In the genomic region with DNA sequence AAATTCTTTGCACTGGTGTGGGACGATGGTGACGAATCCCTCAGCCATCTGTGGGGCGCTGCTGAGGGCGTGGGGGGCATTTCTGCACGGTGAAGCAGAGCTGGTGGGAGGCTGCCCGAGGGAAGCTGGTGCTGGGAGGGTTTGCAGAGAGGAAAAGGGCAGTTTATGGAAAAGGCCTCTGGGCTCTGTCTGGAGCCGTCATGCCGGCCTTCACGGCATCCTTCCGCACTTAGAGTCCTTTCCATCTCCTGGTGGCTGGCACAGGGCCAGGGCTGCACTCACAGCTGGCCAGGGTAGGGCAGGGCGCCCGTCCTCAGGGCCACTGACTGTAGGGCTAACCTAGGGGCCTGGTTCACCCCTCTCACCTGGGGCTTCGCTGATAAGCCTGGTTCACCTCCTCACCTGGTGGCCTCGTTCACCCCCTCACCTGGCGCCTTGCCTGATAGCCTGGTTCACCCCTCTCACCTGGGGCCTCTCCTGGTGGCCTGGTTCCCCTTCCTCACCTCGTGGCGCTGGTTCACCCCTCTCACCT, we compare ENCODE assay signal across 11 cellular contexts. TPM values are rescaled to one million over a fixed set of nuclear protein-coding genes. Genes with fewer than 3 reads are reported as not detected.
DNase-seq lines count a peak whose midpoint lies in the region; ATAC-seq, FAIRE-seq and TF ChIP-seq lines count a peak whose summit lies in the region.
"Had no signal": no experiment of that assay in that cellular context is flagged by ENCODE, and none has a peak within 500 bp of the region (broad histone marks: within the 10 kb centered on the region; RNA-seq: fewer than 3 reads in every experiment).

No MANE protein-coding gene starts in this region.

- H3K9ac ChIP-seq in SK-N-SH (peak overlapping the region; percentile 13; the same call in 1 of the 2 replicates), iPS-18a (ENCODE audit: low read length) (no peak overlapping the region)

- TF ChIP-seq CTCF in heart right ventricle (IDR thresholded peaks at IDR 0.05), result no peak
- no peak for TF ChIP-seq CTCF in SK-N-SH (IDR thresholded peaks at IDR 0.05)
- no peak for TF ChIP-seq CTCF in CD14-positive monocyte (IDR thresholded peaks at IDR 0.05)
- TF ChIP-seq CTCF in progenitor cell of endocrine pancreas (IDR thresholded peaks at IDR 0.05; ENCODE audit: unreplicated experiment), result no peak

- H3K27ac ChIP-seq in heart right ventricle, result no peak overlapping the region
- no peak overlapping the region for H3K27ac ChIP-seq in SK-N-SH (ENCODE audit: low read depth in 2 of 2, low read length in 1 of 2)
- no peak overlapping the region for H3K27ac ChIP-seq in iPS-18a (ENCODE audit: low read length)
- H3K27ac ChIP-seq: body of pancreas had no signal

- no peaks in the 10 kb centered on the region for H3F3A ChIP-seq in SK-N-SH (replicated peaks; ENCODE audit: insufficient read depth)

- H3K4me3 Mint-ChIP-seq in CD14-positive monocyte (peak overlapping the region in 1 of 2 donors; percentile 62), progenitor cell of endocrine pancreas (ENCODE audit: low read depth) (no peak overlapping the region)

- 0 out of 2 replicates have a peak overlapping the region, but pooled peaks have one; percentile 45 for H2AFZ ChIP-seq in SK-N-SH (ENCODE audit: low read depth)

- H3K4me1 Mint-ChIP-seq in CD14-positive monocyte, result peaks cover 31% of the 10 kb centered on the region
- H3K4me1 Mint-ChIP-seq in progenitor cell of endocrine pancreas (ENCODE audit: low read depth), result no peaks in the 10 kb centered on the region

- H4K20me1 ChIP-seq in SK-N-SH (ENCODE audit: insufficient read depth), result no peaks in the 10 kb centered on the region

- H3K9me3 ChIP-seq in heart right ventricle (peaks cover 0 to 4% (median 0%) of the 10 kb centered on the region in 11 donors), SK-N-SH (no peaks in the 10 kb centered on the region), iPS-18a (ENCODE audit: control insufficient read depth, low read depth, low read length) (no peaks in the 10 kb centered on the region)
- H3K9me3 ChIP-seq: body of pancreas had no signal

- no peaks in the 10 kb centered on the region for H3K36me3 ChIP-seq in heart right ventricle
- no peaks in the 10 kb centered on the region for H3K36me3 ChIP-seq in SK-N-SH (replicated peaks in 1 of 2; ENCODE audit: control insufficient read depth in 1 of 2, insufficient read depth in 2 of 2, low read length in 1 of 2)
- no peaks in the 10 kb centered on the region for H3K36me3 ChIP-seq in iPS-18a (ENCODE audit: control insufficient read depth, low read depth, low read length)

- H3K9me3 Mint-ChIP-seq in CD14-positive monocyte (peaks cover 0 to 12% (median 3%) of the 10 kb centered on the region in 7 donors), progenitor cell of endocrine pancreas (ENCODE audit: low read depth) (no peaks in the 10 kb centered on the region)

- WGBS in heart right ventricle, 2 donors, result 30 to 36% methylated on average over 16 to 17 of the region's 17 CpGs
- 7% methylated on average over 15 of the region's 17 CpGs for WGBS in SK-N-SH (ENCODE audit: low lambda C conversion rate)

- H3K9me2 ChIP-seq in SK-N-SH, result no peaks in the 10 kb centered on the region

- POLR2A ChIA-PET in SK-N-SH (lab: Yijun Ruan, JAX), result no interaction called here

- ATAC-seq in heart right ventricle (peak in 7 of 8 donors; percentile 14 to 42 (median 32)), Right ventricle myocardium inferior (no peak)
- ATAC-seq: body of pancreas had no signal

- H3K36me3 Mint-ChIP-seq in CD14-positive monocyte, result peaks cover 0 to 3% of the 10 kb centered on the region in 2 donors
- H3K36me3 Mint-ChIP-seq in progenitor cell of endocrine pancreas (ENCODE audit: insufficient read depth), result no peaks in the 10 kb centered on the region

- peak overlapping the region; percentile 93 for H3K4me2 ChIP-seq in SK-N-SH

- H3K4me3 ChIP-seq in heart right ventricle, result peak overlapping the region in 5 of 10 donors; percentile 31 to 45 (median 38)
- H3K4me3 ChIP-seq in SK-N-SH (ENCODE audit: low read depth in 2 of 2, low read length in 1 of 2), result peak overlapping the region; percentile 27 to 50
- peak overlapping the region; percentile 42 for H3K4me3 ChIP-seq in iPS-18a (ENCODE audit: low read length)
- H3K4me3 ChIP-seq: body of pancreas had no signal

- no peak for TF ChIP-seq RAD21 in SK-N-SH (IDR thresholded peaks at IDR 0.05; ENCODE audit: low read length)

- FAIRE-seq in urothelium cell line (lab: Jason Lieb, UNC), result peak; percentile 97

- intact Hi-C loops in heart right ventricle (cut with DNase I), result loop anchor here in 4 of 10 donors (10.0 kb wide), 3 partner anchors 213 to 243 kb away; partner anchors contain the start of gene GRIFIN (in 2 of the 4)
- intact Hi-C loops in Right ventricle myocardium inferior (cut with DNase I), result no loop called here
- intact Hi-C loops in CD14-positive monocyte (cut with micrococcal nuclease), result no loop called here

- H3K27me3 ChIP-seq in heart right ventricle, result peaks cover 0 to 60% (median 52%) of the 10 kb centered on the region in 7 donors
- H3K27me3 ChIP-seq in SK-N-SH (ENCODE audit: insufficient read depth), result peaks cover 21% of the 10 kb centered on the region
- H3K27me3 ChIP-seq in iPS-18a (ENCODE audit: control insufficient read depth, insufficient read depth, low read length), result peaks cover 45% of the 10 kb centered on the region

- H3K4me1 ChIP-seq in heart right ventricle (peaks cover 7 to 33% (median 17%) of the 10 kb centered on the region in 9 donors), SK-N-SH (ENCODE audit: control insufficient read depth in 1 of 2, insufficient read depth in 2 of 2, low read depth in 1 of 2, low read length in 1 of 2) (peaks cover 7 to 16% of the 10 kb centered on the region in 2 experiments; a peak in 3 of 4 replicates), iPS-18a (ENCODE audit: control insufficient read depth, low read depth, low read length) (peaks cover 3% of the 10 kb centered on the region)

- CTCF ChIA-PET in SK-N-SH (lab: Yijun Ruan, JAX), result interaction anchor here (0.7 to 15.8 kb wide), 10 partner anchors 11 to 269 kb away, joined by 3 to 204 read pairs (median 4); no protein-coding TSS in a partner anchor

- no peak overlapping the region for H3K27ac Mint-ChIP-seq in CD14-positive monocyte
- H3K27ac Mint-ChIP-seq in progenitor cell of endocrine pancreas, result no peak overlapping the region

- peak in 1 of 2 donors; percentile 45 for DNase-seq in heart right ventricle
- DNase-seq in Right ventricle myocardium inferior (ENCODE audit: missing footprints), result no peak
- DNase-seq in SK-N-SH, result peak; percentile 93
- peak; percentile 88 for DNase-seq in urothelium cell line (ENCODE audit: low spot score)
- DNase-seq in GM19240 (ENCODE audit: insufficient read length, low spot score), result no peak
- DNase-seq in CD14-positive monocyte (ENCODE audit: low spot score), result no peak
- no peak for DNase-seq in progenitor cell of endocrine pancreas (ENCODE audit: low spot score, unreplicated experiment)
- DNase-seq: activated CD4-positive, alpha-beta T cell treated with anti-CD3 and anti-CD28 coated beads, Interleukin-2, amount 50 U/mL, for 4 hours; NCI-H526 had no signal

- H3K27me3 Mint-ChIP-seq in CD14-positive monocyte (ENCODE audit: low read depth in 3 of 3) (peaks cover 49 to 69% (median 65%) of the 10 kb centered on the region in 3 donors), progenitor cell of endocrine pancreas (peaks cover 46% of the 10 kb centered on the region)

- TF ChIP-seq EP300 in SK-N-SH (IDR thresholded peaks at IDR 0.05; ENCODE audit: borderline replicate concordance in 1 of 2, low read depth in 1 of 2, low read length in 1 of 2), result peak; percentile 36 to 46; a peak in 1 of 4 replicates

- H3K79me2 ChIP-seq in SK-N-SH (ENCODE audit: insufficient read depth), result no peaks in the 10 kb centered on the region

TF ChIP-seq in SK-N-SH, 30 proteins besides CTCF, POLR2A, EP300 and RAD21 (continues in another document):
- TF ChIP-seq RCOR1 (IDR thresholded peaks at IDR 0.05; ENCODE audit: low read length) (peak; percentile 92), USF1 (IDR thresholded peaks at IDR 0.05; ENCODE audit: borderline replicate concordance, low read depth) (no peak), TCF12 (IDR thresholded peaks at IDR 0.05) (peak; percentile 48; the same call in 1 of the 2 replicates), RFX5 (IDR thresholded peaks at IDR 0.05; ENCODE audit: low read length) (no peak), RXRA (IDR thresholded peaks at IDR 0.05; ENCODE audit: borderline replicate concordance, low read depth) (no peak), NFIC (IDR thresholded peaks at IDR 0.05; ENCODE audit: borderline replicate concordance) (peak; percentile 85), CHD2 (IDR thresholded peaks at IDR 0.05; ENCODE audit: low read length, partially characterized antibody) (peak; percentile 60), USF2 (IDR thresholded peaks at IDR 0.05; ENCODE audit: borderline replicate concordance, low read depth, low read length) (no peak)

RNA-seq across cellular contexts. Expression of gene AMZ1, which starts 0.6 kb away (rescaled TPM):
- total RNA-seq in heart right ventricle (under 1 TPM in 6 of 10 donors, not detected in 4; 0.04 to 0.11 (median 0.07) TPM), Right ventricle myocardium inferior (0.05 TPM), progenitor cell of endocrine pancreas (0.07 and 0.19 TPM in 2 replicates)
- polyA plus RNA-seq in heart right ventricle (under 1 TPM; 0.04 to 0.07 TPM), SK-N-SH (2012; rRNA removed) (0.15 and 0.19 TPM in 2 replicates), CD14-positive monocyte (under 1 TPM; 0.09 to 0.14 TPM)
- 0.04 and 0.12 TPM in 2 replicates for polyA plus RNA-seq in SK-N-SH (2012; cell fraction: cytosol; rRNA removed)
- polyA plus RNA-seq in SK-N-SH (2012; cell fraction: nucleus; rRNA removed), result 0.29 and 0.69 TPM in 2 replicates
- total RNA-seq: body of pancreas had no signal

RNA-seq across cellular contexts. Expression of gene TTYH3, which starts 55.6 kb away (rescaled TPM):
- total RNA-seq in heart right ventricle, result 10 to 100 TPM in 4 of 10 donors, 1 to 10 TPM in 6; 7.0 to 37.5 (median 9.0) TPM
- polyA plus RNA-seq in heart right ventricle, result 1 to 10 TPM; 8.6 to 10.0 TPM
- 15.8 TPM for total RNA-seq in Right ventricle myocardium inferior
- polyA plus RNA-seq in SK-N-SH (2012; rRNA removed), result 65.3 and 105 TPM in 2 replicates
- polyA plus RNA-seq in SK-N-SH (2012; cell fraction: cytosol; rRNA removed), result 44.6 and 83.8 TPM in 2 replicates
- 139 and 151 TPM in 2 replicates for polyA plus RNA-seq in SK-N-SH (2012; cell fraction: nucleus; rRNA removed)
- 10 to 100 TPM; 13.4 to 17.4 TPM for polyA plus RNA-seq in CD14-positive monocyte
- total RNA-seq in progenitor cell of endocrine pancreas, result 166 and 170 TPM in 2 replicates

Comparison
In these comparisons a context has a peak if more than half of its experiments do, and no peak if none do; other contexts are left out.
1. DNase-seq: peak in SK-N-SH (single experiment) and urothelium cell line (single experiment); none in Right ventricle myocardium inferior (single experiment), GM19240 (single experiment), CD14-positive monocyte (single experiment) and progenitor cell of endocrine pancreas (single experiment).